1 cellular context compared by ENCODE assay signal in the genomic region with DNA sequence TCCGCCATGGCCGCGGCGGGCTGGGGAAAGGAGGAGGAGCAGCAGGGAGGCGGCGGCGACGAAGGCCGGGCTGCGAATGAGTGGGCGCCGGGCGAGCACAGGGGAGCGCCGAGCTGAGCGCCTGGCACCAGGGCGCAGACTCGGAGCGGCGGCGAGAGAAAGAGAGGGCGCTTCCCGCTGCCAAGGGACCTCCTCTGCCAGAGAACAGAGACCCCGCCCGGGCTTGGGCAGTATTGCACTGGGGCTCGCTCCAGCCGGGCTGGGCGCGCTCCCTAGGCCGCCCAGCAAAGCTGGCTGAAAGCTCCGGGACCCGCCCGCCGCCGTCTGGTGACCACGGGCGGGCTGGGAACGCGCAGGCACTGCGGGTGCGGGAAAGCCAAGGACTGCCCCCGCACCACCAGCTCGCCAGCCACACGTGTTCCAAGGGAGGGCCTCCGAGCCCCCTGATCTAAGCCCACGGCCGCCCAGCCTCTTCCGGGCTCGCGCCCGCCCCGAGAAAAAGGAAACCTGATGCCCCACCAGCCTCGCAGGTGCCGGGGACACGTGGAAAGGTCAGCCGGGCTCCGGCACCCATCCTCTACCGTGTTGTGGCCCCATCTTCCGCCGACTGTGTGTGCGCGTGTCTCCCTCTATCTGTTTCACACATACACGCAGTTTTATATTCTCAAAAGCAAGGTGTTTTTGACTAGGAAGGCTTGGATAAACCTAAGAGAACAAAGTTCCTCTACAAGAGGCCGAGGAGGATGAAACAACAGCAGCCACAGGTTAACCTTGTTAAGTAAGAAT.
TF ChIP-seq lines count a peak whose summit lies in the region.

A gene (minus strand): TSS at position 140 of the 786 bp plus-strand sequence. CDS start 132 bp downstream, at position 8.

TF ChIP-seq in HepG2, 621 proteins besides CTCF, POLR2A, EP300 and RAD21 (continued from another document):
- TF ChIP-seq, protein P1, sequence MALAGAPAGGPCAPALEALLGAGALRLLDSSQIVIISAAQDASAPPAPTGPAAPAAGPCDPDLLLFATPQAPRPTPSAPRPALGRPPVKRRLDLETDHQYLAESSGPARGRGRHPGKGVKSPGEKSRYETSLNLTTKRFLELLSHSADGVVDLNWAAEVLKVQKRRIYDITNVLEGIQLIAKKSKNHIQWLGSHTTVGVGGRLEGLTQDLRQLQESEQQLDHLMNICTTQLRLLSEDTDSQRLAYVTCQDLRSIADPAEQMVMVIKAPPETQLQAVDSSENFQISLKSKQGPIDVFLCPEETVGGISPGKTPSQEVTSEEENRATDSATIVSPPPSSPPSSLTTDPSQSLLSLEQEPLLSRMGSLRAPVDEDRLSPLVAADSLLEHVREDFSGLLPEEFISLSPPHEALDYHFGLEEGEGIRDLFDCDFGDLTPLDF (CRISPR knock-in tag; IDR thresholded peaks at IDR 0.05), result peak; percentile 58; the same call in 1 of the 2 replicates
- TF ChIP-seq, protein P2, sequence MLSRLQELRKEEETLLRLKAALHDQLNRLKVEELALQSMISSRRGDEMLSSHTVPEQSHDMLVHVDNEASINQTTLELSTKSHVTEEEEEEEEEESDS (CRISPR knock-in tag; IDR thresholded peaks at IDR 0.05; ENCODE audit: borderline replicate concordance), result 0 out of 2 replicates have a peak, but pooled peaks have one; percentile 14
- TF ChIP-seq, protein P3, sequence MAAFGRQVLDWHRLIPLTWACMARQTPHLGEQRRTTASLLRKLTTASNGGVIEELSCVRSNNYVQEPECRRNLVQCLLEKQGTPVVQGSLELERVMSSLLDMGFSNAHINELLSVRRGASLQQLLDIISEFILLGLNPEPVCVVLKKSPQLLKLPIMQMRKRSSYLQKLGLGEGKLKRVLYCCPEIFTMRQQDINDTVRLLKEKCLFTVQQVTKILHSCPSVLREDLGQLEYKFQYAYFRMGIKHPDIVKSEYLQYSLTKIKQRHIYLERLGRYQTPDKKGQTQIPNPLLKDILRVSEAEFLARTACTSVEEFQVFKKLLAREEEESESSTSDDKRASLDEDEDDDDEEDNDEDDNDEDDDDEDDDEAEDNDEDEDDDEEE (CRISPR knock-in tag; IDR thresholded peaks at IDR 0.05), result no peak
- no peak for TF ChIP-seq SOX13 (IDR thresholded peaks at IDR 0.05)
- peak in 1 of 2 experiments; percentile 42; a peak in 2 of 4 replicates for TF ChIP-seq SOX13 (CRISPR knock-in tag; conservative IDR thresholded peaks at IDR 0.05 in 1 of 2, IDR thresholded peaks at IDR 0.05 in 1 of 2)
- TF ChIP-seq, protein P4, sequence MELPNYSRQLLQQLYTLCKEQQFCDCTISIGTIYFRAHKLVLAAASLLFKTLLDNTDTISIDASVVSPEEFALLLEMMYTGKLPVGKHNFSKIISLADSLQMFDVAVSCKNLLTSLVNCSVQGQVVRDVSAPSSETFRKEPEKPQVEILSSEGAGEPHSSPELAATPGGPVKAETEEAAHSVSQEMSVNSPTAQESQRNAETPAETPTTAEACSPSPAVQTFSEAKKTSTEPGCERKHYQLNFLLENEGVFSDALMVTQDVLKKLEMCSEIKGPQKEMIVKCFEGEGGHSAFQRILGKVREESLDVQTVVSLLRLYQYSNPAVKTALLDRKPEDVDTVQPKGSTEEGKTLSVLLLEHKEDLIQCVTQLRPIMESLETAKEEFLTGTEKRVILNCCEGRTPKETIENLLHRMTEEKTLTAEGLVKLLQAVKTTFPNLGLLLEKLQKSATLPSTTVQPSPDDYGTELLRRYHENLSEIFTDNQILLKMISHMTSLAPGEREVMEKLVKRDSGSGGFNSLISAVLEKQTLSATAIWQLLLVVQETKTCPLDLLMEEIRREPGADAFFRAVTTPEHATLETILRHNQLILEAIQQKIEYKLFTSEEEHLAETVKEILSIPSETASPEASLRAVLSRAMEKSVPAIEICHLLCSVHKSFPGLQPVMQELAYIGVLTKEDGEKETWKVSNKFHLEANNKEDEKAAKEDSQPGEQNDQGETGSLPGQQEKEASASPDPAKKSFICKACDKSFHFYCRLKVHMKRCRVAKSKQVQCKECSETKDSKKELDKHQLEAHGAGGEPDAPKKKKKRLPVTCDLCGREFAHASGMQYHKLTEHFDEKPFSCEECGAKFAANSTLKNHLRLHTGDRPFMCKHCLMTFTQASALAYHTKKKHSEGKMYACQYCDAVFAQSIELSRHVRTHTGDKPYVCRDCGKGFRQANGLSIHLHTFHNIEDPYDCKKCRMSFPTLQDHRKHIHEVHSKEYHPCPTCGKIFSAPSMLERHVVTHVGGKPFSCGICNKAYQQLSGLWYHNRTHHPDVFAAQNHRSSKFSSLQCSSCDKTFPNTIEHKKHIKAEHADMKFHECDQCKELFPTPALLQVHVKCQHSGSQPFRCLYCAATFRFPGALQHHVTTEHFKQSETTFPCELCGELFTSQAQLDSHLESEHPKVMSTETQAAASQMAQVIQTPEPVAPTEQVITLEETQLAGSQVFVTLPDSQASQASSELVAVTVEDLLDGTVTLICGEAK (IDR thresholded peaks at IDR 0.05), result no peak
- TF ChIP-seq, protein P4 (CRISPR knock-in tag; IDR thresholded peaks at IDR 0.05), result peak; percentile 68; the same call in 1 of the 2 replicates
- TF ChIP-seq ZFAT (CRISPR knock-in tag; conservative IDR thresholded peaks at IDR 0.05), result no peak
- TF ChIP-seq NFIC (IDR thresholded peaks at IDR 0.05; ENCODE audit: low read length), result no peak
- TF ChIP-seq RBFOX2 (IDR thresholded peaks at IDR 0.05; ENCODE audit: low read depth, low read length), result peak; percentile 92
- 0 out of 2 replicates have a peak, but pooled peaks have one; percentile 69 for TF ChIP-seq CAMTA2 (CRISPR knock-in tag; IDR thresholded peaks at IDR 0.05; ENCODE audit: borderline replicate concordance)
- TF ChIP-seq KAT2B (IDR thresholded peaks at IDR 0.05; ENCODE audit: borderline replicate concordance, low read depth, low read length), result no peak
TF ChIP-seq in HepG2: peak in this region for 317.
